ENCODE assay signal across 9 cellular contexts in the genomic region with DNA sequence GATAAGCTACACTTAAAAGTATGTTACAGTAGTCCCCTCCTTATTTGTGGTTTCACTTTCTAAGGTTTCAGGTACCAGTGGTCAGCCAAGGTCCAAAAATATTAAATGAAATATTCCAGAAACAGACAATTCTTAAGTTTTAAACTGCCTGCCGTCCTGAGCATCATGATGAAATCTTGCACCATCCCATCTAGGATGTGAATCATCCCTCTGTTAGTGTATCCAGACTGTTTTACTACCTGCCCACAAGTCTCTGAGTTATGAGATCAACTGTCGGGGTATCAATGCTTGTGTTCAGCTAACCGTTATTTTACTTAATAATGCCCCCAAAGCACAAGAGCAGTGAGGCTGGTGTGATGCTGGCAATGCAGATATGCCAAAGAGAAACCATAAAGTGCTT. TPM values are rescaled to one million over a fixed set of nuclear protein-coding genes. Genes with fewer than 3 reads are reported as not detected.
DNase-seq lines count a peak whose midpoint lies in the region; ATAC-seq and FAIRE-seq lines count a peak whose summit lies in the region.
"Had no signal": no experiment of that assay in that cellular context is flagged by ENCODE, and none has a peak within 500 bp of the region (broad histone marks: within the 10 kb centered on the region; RNA-seq: fewer than 3 reads in every experiment).

No MANE protein-coding gene starts in this region.

- peaks cover 89% of the 10 kb centered on the region for H3K4me1 Mint-ChIP-seq in activated naive CD4-positive, alpha-beta T cell treated with anti-CD3 and anti-CD28 coated beads, Interleukin-2, amount 50 U/mL, for 24 hours

- H3K9me3 Mint-ChIP-seq in activated naive CD4-positive, alpha-beta T cell treated with anti-CD3 and anti-CD28 coated beads, Interleukin-2, amount 50 U/mL, for 24 hours, result no peaks in the 10 kb centered on the region

- H3K36me3 Mint-ChIP-seq in activated naive CD4-positive, alpha-beta T cell treated with anti-CD3 and anti-CD28 coated beads, Interleukin-2, amount 50 U/mL, for 24 hours, result peaks cover 4% of the 10 kb centered on the region

- FAIRE-seq in RCC 7860 (lab: Jason Lieb, UNC), result peak; percentile 81

- ATAC-seq in esophagus mucosa, result peak; percentile 74
- ATAC-seq in stimulated activated naive CD8-positive, alpha-beta T cell treated with anti-CD3 and anti-CD28 coated beads, Interleukin-15, Interleukin-2, amounts not matched to agents 100 U/mL and 50 U/mL, for 24 hours, result peak; percentile 71
- no peak for ATAC-seq in GM18502 (IDR thresholded peaks at IDR 0.05; ENCODE audit: poor library complexity, unreplicated experiment)

- no peaks in the 10 kb centered on the region for H3K27me3 Mint-ChIP-seq in activated naive CD4-positive, alpha-beta T cell treated with anti-CD3 and anti-CD28 coated beads, Interleukin-2, amount 50 U/mL, for 24 hours

- H3K4me3 Mint-ChIP-seq in activated naive CD4-positive, alpha-beta T cell treated with anti-CD3 and anti-CD28 coated beads, Interleukin-2, amount 50 U/mL, for 24 hours, result peak overlapping the region; percentile 61

- DNase-seq in activated naive CD4-positive, alpha-beta T cell (lab: John Stamatoyannopoulos, UW), result no peak
- peak; percentile 51 for DNase-seq in RCC 7860 (ENCODE audit: low spot score)
- DNase-seq in stimulated activated naive CD8-positive, alpha-beta T cell treated with anti-CD3 and anti-CD28 coated beads, Interleukin-15, Interleukin-2, amounts not matched to agents 100 U/mL and 50 U/mL, for 24 hours, result no peak
- DNase-seq in NCI-H1436 treated with DMSO at 0.1 percent for 48 hours (lab: John Stamatoyannopoulos, UW), result no peak
- no peak for DNase-seq in NCI-H2196 treated with DMSO at 0.1 percent for 48 hours (lab: John Stamatoyannopoulos, UW; ENCODE audit: unreplicated experiment)
- DNase-seq: RPMI8226 had no signal

- H3K27ac Mint-ChIP-seq in activated naive CD4-positive, alpha-beta T cell treated with anti-CD3 and anti-CD28 coated beads, Interleukin-2, amount 50 U/mL, for 24 hours, result peak overlapping the region; percentile 97

RNA-seq across cellular contexts. Expression of a gene that starts 11.4 kb away (rescaled TPM):
- 22.3 TPM for total RNA-seq in esophagus mucosa
